ENCODE assay signal across 8 cellular contexts in the genomic region with DNA sequence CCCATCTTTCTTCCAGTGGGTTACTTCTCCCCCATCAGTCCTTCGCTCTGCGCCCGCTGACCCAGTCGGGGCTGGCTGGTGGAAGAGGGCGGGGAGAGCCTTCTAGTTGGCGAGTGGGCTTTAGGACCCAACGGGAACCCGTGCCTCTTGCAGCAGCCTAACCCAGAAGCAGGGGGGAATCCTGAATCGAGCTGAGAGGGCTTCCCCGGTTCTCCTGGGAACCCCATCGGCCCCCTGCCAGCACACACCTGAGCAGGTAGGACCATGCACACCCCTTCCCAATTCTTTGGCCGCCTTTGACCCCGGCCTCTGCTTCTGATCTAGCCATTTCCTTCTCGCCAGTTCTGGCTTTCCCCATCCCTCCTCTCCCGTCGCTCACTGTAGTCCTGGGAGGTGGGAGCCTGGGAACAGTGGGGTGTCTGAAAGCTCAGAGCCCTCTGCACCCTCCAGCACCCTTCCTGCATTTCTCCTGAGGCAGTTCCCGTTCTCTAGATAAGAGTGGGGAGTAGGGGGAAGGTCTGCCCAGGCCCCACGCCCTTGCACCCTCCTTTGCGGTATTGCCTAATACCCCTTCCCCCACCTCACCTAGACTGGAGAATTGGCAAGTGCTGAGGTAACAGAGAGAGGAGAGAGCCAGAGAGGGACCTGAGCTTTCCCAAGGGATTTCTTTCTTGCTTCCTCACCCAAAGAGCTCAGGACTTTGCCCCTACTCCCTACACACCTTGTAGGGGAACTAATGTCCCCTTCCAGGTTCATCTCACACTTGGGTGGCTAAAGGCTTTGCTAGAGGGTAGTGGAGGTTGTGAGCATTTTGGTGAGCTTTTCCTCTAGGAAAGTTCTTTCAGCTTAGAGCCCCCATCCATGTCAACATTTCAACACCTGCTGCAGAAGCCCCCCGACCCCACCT. TPM values are rescaled to one million over a fixed set of nuclear protein-coding genes. Genes with fewer than 3 reads are reported as not detected.
DNase-seq lines count a peak whose midpoint lies in the region; TF ChIP-seq lines count a peak whose summit lies in the region.

Gene RARA, plus strand, starts transcription at position 150 of the 907 bp plus-strand sequence. CDS start 22,039 bp downstream, outside the sequence.

- no peaks in the 10 kb centered on the region for H3K79me2 ChIP-seq in Karpas-422 (ENCODE audit: low read length)

- H3K9me2 ChIP-seq in Karpas-422 (replicated peaks; ENCODE audit: insufficient read depth, low read length) = no peaks in the 10 kb centered on the region

- H3K4me3 ChIP-seq in Karpas-422 (ENCODE audit: low read length) (peak within 1 kb of the TSS; percentile 62; the same call in 1 of the 2 replicates), left ventricle myocardium inferior (peak within 1 kb of the TSS; percentile 59)

- H3K4me3 Mint-ChIP-seq in activated naive CD8-positive, alpha-beta T cell treated with anti-CD3 and anti-CD28 coated beads for 36 hours = no peak within 1 kb of the TSS

- H3K27me3 Mint-ChIP-seq in activated naive CD8-positive, alpha-beta T cell treated with anti-CD3 and anti-CD28 coated beads for 36 hours = no peaks in the 10 kb centered on the region

- H3K9me3 ChIP-seq in Karpas-422 (ENCODE audit: low read length) = no peaks in the 10 kb centered on the region
- H3K9me3 ChIP-seq in left ventricle myocardium inferior (replicated peaks) = no peaks in the 10 kb centered on the region

- DNase-seq in DMS 273 treated with DMSO at 0.1 percent for 48 hours (lab: John Stamatoyannopoulos, UW) (peak; percentile 29), Karpas-422 (peak; percentile 78), left ventricle myocardium inferior (peak; percentile 59), posterior vena cava (ENCODE audit: low spot score) (no peak), SKM-1 treated with dmso at 0.1 percent for 144 hours (lab: John Stamatoyannopoulos, UW; ENCODE audit: unreplicated experiment) (no peak), amniotic stem cell (lab: John Stamatoyannopoulos, UW) (no peak)
- DNase-seq in activated naive CD8-positive, alpha-beta T cell treated with anti-CD3 and anti-CD28 coated beads for 36 hours = peak; percentile 37
- DNase-seq in stimulated activated CD4-positive, alpha-beta T cell treated with anti-CD3 and anti-CD28 coated beads, Interleukin-2, amount 100 ng/mL, for 24 hours = no peak

- H3K27ac ChIP-seq in Karpas-422 (ENCODE audit: low read length) (0 out of 2 replicates have a peak within 1 kb of the TSS, but pooled peaks have one; percentile 25), left ventricle myocardium inferior (replicated peaks) (peak within 1 kb of the TSS; percentile 90)

- H3K27ac Mint-ChIP-seq in activated naive CD8-positive, alpha-beta T cell treated with anti-CD3 and anti-CD28 coated beads for 36 hours = no peak within 1 kb of the TSS

- H2AFZ ChIP-seq in Karpas-422 (ENCODE audit: low read length) = peak within 1 kb of the TSS; percentile 41; the same call in 1 of the 2 replicates

- H4K20me1 ChIP-seq in Karpas-422 (ENCODE audit: insufficient read depth, low read depth, low read length) = no peaks in the 10 kb centered on the region

- no peaks in the 10 kb centered on the region for H3K9me3 Mint-ChIP-seq in activated naive CD8-positive, alpha-beta T cell treated with anti-CD3 and anti-CD28 coated beads for 36 hours

- H3K27me3 ChIP-seq in Karpas-422 (ENCODE audit: low read length) (no peaks in the 10 kb centered on the region), left ventricle myocardium inferior (ENCODE audit: low read depth) (no peaks in the 10 kb centered on the region)

- H3K4me1 Mint-ChIP-seq in activated naive CD8-positive, alpha-beta T cell treated with anti-CD3 and anti-CD28 coated beads for 36 hours = peaks cover 56% of the 10 kb centered on the region

- H3K4me1 ChIP-seq in Karpas-422 (ENCODE audit: low read length) = peaks cover 71% of the 10 kb centered on the region
- H3K4me1 ChIP-seq in left ventricle myocardium inferior = peaks cover 87% of the 10 kb centered on the region

- TF ChIP-seq CTCF in left ventricle myocardium inferior (IDR thresholded peaks at IDR 0.05; ENCODE audit: borderline replicate concordance) = no peak

- intact Hi-C loops in left ventricle myocardium inferior (cut with micrococcal nuclease) = no loop called here
- intact Hi-C loops in posterior vena cava (cut with DNase I) = loop anchor here in 1 of 2 donors (2.0 to 10.0 kb wide), 2 partner anchors 38 to 126 kb away; no protein-coding TSS in a partner anchor

- H3K36me3 ChIP-seq in Karpas-422 (ENCODE audit: insufficient read depth, low read length) (no peaks in the 10 kb centered on the region), left ventricle myocardium inferior (no peaks in the 10 kb centered on the region)

- H3K36me3 Mint-ChIP-seq in activated naive CD8-positive, alpha-beta T cell treated with anti-CD3 and anti-CD28 coated beads for 36 hours = peaks cover 9% of the 10 kb centered on the region

- peak within 1 kb of the TSS; percentile 69 for H3K4me2 ChIP-seq in Karpas-422 (ENCODE audit: low read depth, low read length, poor library complexity, severe bottlenecking)

- peak within 1 kb of the TSS; percentile 66 for H3K9ac ChIP-seq in Karpas-422 (ENCODE audit: low read length)

RNA-seq across cellular contexts. Expression of gene RARA, which starts in this region (rescaled TPM):
- total RNA-seq in Karpas-422 (2014; rRNA removed; shearing (Covaris generic); ENCODE audit: low replicate concordance) = 21.8 and 22.3 TPM in 2 replicates
- total RNA-seq in activated naive CD8-positive, alpha-beta T cell treated with anti-CD3 and anti-CD28 coated beads for 36 hours = 10 to 100 TPM; 31.2 to 33.3 TPM
- 17.1 TPM for total RNA-seq in left ventricle myocardium inferior
- total RNA-seq in posterior vena cava = 10 to 100 TPM; 47.5 to 54.5 TPM

Comparison
In these comparisons a context has a peak if more than half of its experiments do, and no peak if none do; other contexts are left out.
1. DNase-seq: peak in DMS 273 treated with DMSO at 0.1 percent for 48 hours (single experiment), Karpas-422 (single experiment), activated naive CD8-positive, alpha-beta T cell treated with anti-CD3 and anti-CD28 coated beads for 36 hours (single experiment) and left ventricle myocardium inferior (single experiment); none in posterior vena cava (single experiment), SKM-1 treated with dmso at 0.1 percent for 144 hours (single experiment), amniotic stem cell (single experiment) and stimulated activated CD4-positive, alpha-beta T cell treated with anti-CD3 and anti-CD28 coated beads, Interleukin-2, amount 100 ng/mL, for 24 hours (0 of 2).